Comparison of ENCODE assay signal across 1 cellular context in genomic region chr9:111568127-111568526, GRCh38.
TF ChIP-seq lines count a peak whose summit lies in the region.

No MANE protein-coding gene starts in this region.

TF ChIP-seq in K562, 482 proteins besides CTCF, POLR2A, EP300 and RAD21:
- peak; percentile 85 for TF ChIP-seq CBX5 (IDR thresholded peaks at IDR 0.05; ENCODE audit: borderline replicate concordance, low read depth)
- TF ChIP-seq TRIM28 (IDR thresholded peaks at IDR 0.05): peak; percentile 63; the same call in 1 of the 2 replicates
